Comparison of ENCODE assay signal across 8 cellular contexts in the genomic region with DNA sequence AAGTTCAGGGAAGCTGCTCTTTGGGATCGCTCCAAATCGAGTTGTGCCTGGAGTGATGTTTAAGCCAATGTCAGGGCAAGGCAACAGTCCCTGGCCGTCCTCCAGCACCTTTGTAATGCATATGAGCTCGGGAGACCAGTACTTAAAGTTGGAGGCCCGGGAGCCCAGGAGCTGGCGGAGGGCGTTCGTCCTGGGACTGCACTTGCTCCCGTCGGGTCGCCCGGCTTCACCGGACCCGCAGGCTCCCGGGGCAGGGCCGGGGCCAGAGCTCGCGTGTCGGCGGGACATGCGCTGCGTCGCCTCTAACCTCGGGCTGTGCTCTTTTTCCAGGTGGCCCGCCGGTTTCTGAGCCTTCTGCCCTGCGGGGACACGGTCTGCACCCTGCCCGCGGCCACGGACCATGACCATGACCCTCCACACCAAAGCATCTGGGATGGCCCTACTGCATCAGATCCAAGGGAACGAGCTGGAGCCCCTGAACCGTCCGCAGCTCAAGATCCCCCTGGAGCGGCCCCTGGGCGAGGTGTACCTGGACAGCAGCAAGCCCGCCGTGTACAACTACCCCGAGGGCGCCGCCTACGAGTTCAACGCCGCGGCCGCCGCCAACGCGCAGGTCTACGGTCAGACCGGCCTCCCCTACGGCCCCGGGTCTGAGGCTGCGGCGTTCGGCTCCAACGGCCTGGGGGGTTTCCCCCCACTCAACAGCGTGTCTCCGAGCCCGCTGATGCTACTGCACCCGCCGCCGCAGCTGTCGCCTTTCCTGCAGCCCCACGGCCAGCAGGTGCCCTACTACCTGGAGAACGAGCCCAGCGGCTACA. TPM values are rescaled to one million over a fixed set of nuclear protein-coding genes. Genes with fewer than 3 reads are reported as not detected.
DNase-seq lines count a peak whose midpoint lies in the region; ATAC-seq and TF ChIP-seq lines count a peak whose summit lies in the region.

A gene (plus strand): TSS at position 170 of the 818 bp plus-strand sequence. CDS start 231 bp downstream, at position 401.

- H3K27me3 Mint-ChIP-seq in memory B cell (peaks cover 17% of the 10 kb centered on the region), HFFc6 (ENCODE audit: insufficient read depth) (peaks cover 23% of the 10 kb centered on the region)

- H3K27ac Mint-ChIP-seq in memory B cell (no peak within 1 kb of the TSS), HFFc6 (no peak within 1 kb of the TSS)

- ATAC-seq in memory B cell (ENCODE audit: low read depth) (peak; percentile 75), upper lobe of right lung (peak; percentile 50)

- H3K27me3 ChIP-seq in upper lobe of right lung: peaks cover 36% of the 10 kb centered on the region

- no peaks in the 10 kb centered on the region for H3K36me3 ChIP-seq in upper lobe of right lung

- TF ChIP-seq CTCF in choroid plexus epithelial cell (conservative IDR thresholded peaks at IDR 0.05; ENCODE audit: low read depth, low read length) (no peak), upper lobe of right lung (IDR thresholded peaks at IDR 0.05) (no peak), HFFc6 (IDR thresholded peaks at IDR 0.05) (no peak)

- peak; percentile 30 for DNase-seq in COLO668 (lab: John Stamatoyannopoulos, UW; ENCODE audit: unreplicated experiment)
- peak; percentile 35 for DNase-seq in choroid plexus epithelial cell (ENCODE audit: low read depth)
- peak; percentile 21 to 29 for DNase-seq in memory B cell (ENCODE audit: low spot score in 2 of 2)
- peak; percentile 64 for DNase-seq in upper lobe of right lung
- no peak for DNase-seq in HFFc6
- no peak for DNase-seq in mucosa of gallbladder (ENCODE audit: low spot score)
- no peak for DNase-seq in effector CD4-positive, alpha-beta T cell

- intact Hi-C loops in upper lobe of right lung (cut with DNase I): no loop called here

- H3K4me3 Mint-ChIP-seq in memory B cell (peak within 1 kb of the TSS; percentile 86), HFFc6 (no peak within 1 kb of the TSS)

- no peaks in the 10 kb centered on the region for H3K9me3 ChIP-seq in upper lobe of right lung

- H3K4me1 Mint-ChIP-seq in memory B cell (peaks cover 11% of the 10 kb centered on the region), HFFc6 (ENCODE audit: low read depth) (peaks cover 6% of the 10 kb centered on the region)

- H3K9me3 Mint-ChIP-seq in memory B cell (peaks cover 5% of the 10 kb centered on the region), HFFc6 (peaks cover 4% of the 10 kb centered on the region; the same call in 1 of the 2 replicates)

- no peaks in the 10 kb centered on the region for H3K36me3 Mint-ChIP-seq in memory B cell
- H3K36me3 Mint-ChIP-seq in HFFc6 (ENCODE audit: low read depth): 0 out of 2 replicates have a peak, but pooled peaks cover 3% of the 10 kb centered on the region

- TF ChIP-seq RAD21 in Ishikawa (IDR thresholded peaks at IDR 0.05; ENCODE audit: low read depth): no peak

- H3K4me3 ChIP-seq in choroid plexus epithelial cell (ENCODE audit: low read depth, low read length) (peak within 1 kb of the TSS; percentile 32), upper lobe of right lung (peak within 1 kb of the TSS; percentile 48)

- peak; percentile 25; the same call in 1 of the 2 replicates for TF ChIP-seq EP300 in Ishikawa (IDR thresholded peaks at IDR 0.05; ENCODE audit: borderline replicate concordance)

- H3K4me1 ChIP-seq in upper lobe of right lung: peaks cover 16% of the 10 kb centered on the region

- H3K27ac ChIP-seq in upper lobe of right lung: no peak within 1 kb of the TSS

TF ChIP-seq in Ishikawa, 13 proteins besides CTCF, POLR2A, EP300 and RAD21:
- TF ChIP-seq CREB1 (IDR thresholded peaks at IDR 0.05; ENCODE audit: low read depth) (no peak), EGR1 (IDR thresholded peaks at IDR 0.05) (0 out of 2 replicates have a peak, but pooled peaks have one; percentile 18), TCF12 (IDR thresholded peaks at IDR 0.05; ENCODE audit: low read depth) (no peak), TAF1 (IDR thresholded peaks at IDR 0.05; ENCODE audit: low read depth) (no peak; the same call in 1 of the 2 replicates), CEBPB (IDR thresholded peaks at IDR 0.05) (no peak), TEAD4 (IDR thresholded peaks at IDR 0.05) (no peak), ZBTB7A (IDR thresholded peaks at IDR 0.05; ENCODE audit: low read depth) (no peak), NFIC (IDR thresholded peaks at IDR 0.05) (peak; percentile 62; the same call in 1 of the 2 replicates), YY1 (IDR thresholded peaks at IDR 0.05; ENCODE audit: low read depth) (no peak), FOXM1 (IDR thresholded peaks at IDR 0.05; ENCODE audit: borderline replicate concordance, low read depth) (no peak)
- TF ChIP-seq, protein P1, sequence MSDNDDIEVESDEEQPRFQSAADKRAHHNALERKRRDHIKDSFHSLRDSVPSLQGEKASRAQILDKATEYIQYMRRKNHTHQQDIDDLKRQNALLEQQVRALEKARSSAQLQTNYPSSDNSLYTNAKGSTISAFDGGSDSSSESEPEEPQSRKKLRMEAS (IDR thresholded peaks at IDR 0.05): no peak
- TF ChIP-seq, protein P2, sequence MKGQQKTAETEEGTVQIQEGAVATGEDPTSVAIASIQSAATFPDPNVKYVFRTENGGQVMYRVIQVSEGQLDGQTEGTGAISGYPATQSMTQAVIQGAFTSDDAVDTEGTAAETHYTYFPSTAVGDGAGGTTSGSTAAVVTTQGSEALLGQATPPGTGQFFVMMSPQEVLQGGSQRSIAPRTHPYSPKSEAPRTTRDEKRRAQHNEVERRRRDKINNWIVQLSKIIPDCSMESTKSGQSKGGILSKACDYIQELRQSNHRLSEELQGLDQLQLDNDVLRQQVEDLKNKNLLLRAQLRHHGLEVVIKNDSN (IDR thresholded peaks at IDR 0.05): no peak
- TF ChIP-seq, protein P3, sequence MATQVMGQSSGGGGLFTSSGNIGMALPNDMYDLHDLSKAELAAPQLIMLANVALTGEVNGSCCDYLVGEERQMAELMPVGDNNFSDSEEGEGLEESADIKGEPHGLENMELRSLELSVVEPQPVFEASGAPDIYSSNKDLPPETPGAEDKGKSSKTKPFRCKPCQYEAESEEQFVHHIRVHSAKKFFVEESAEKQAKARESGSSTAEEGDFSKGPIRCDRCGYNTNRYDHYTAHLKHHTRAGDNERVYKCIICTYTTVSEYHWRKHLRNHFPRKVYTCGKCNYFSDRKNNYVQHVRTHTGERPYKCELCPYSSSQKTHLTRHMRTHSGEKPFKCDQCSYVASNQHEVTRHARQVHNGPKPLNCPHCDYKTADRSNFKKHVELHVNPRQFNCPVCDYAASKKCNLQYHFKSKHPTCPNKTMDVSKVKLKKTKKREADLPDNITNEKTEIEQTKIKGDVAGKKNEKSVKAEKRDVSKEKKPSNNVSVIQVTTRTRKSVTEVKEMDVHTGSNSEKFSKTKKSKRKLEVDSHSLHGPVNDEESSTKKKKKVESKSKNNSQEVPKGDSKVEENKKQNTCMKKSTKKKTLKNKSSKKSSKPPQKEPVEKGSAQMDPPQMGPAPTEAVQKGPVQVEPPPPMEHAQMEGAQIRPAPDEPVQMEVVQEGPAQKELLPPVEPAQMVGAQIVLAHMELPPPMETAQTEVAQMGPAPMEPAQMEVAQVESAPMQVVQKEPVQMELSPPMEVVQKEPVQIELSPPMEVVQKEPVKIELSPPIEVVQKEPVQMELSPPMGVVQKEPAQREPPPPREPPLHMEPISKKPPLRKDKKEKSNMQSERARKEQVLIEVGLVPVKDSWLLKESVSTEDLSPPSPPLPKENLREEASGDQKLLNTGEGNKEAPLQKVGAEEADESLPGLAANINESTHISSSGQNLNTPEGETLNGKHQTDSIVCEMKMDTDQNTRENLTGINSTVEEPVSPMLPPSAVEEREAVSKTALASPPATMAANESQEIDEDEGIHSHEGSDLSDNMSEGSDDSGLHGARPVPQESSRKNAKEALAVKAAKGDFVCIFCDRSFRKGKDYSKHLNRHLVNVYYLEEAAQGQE (IDR thresholded peaks at IDR 0.05; ENCODE audit: low read depth): no peak

RNA-seq across cellular contexts. Expression of the gene that starts here (rescaled TPM):
- 5.7 TPM for total RNA-seq in upper lobe of right lung
- total RNA-seq in HFFc6 (2021; fragmentation: NEBNext Ultra II Directional; extraction: Animal tissue kit (Norgen Biotek cat#: 25700)): under 1 TPM; 0.07 to 0.63 (median 0.40) TPM
- 1.9 TPM for total RNA-seq in mucosa of gallbladder

Comparison
In these comparisons a context has a peak if more than half of its experiments do, and no peak if none do; other contexts are left out.
1. DNase-seq: peak in COLO668 (single experiment), choroid plexus epithelial cell (single experiment), memory B cell (2 of 2) and upper lobe of right lung (single experiment); none in HFFc6 (single experiment), mucosa of gallbladder (single experiment) and effector CD4-positive, alpha-beta T cell (single experiment).